In genomic region chr17:35566955-35567354, GRCh38 we compare ENCODE assay signal across 9 cellular contexts. TPM values are rescaled to one million over a fixed set of nuclear protein-coding genes. Genes with fewer than 3 reads are reported as not detected.
DNase-seq lines count a peak whose midpoint lies in the region; ATAC-seq, FAIRE-seq and TF ChIP-seq lines count a peak whose summit lies in the region.
"Had no signal": no experiment of that assay in that cellular context is flagged by ENCODE, and none has a peak within 500 bp of the region (broad histone marks: within the 10 kb centered on the region; RNA-seq: fewer than 3 reads in every experiment).

No MANE protein-coding gene starts in this region.

- H4K20me1 ChIP-seq in BLaER1 treated with 17β-estradiol and CSF1 and Interleukin-3, amounts not matched to agents 10 nM and 100 nM, result peaks cover 0 to 19% (median 0%) of the 10 kb centered on the region in 11 experiments; a peak in 5 of 22 replicates
- H4K20me1 ChIP-seq in mammary epithelial cell (ENCODE audit: insufficient read depth, low read length), result no peaks in the 10 kb centered on the region

- H3K27ac Mint-ChIP-seq in nephron progenitor cell, result peak overlapping the region; percentile 48

- intact Hi-C loops in mammary epithelial cell (cut with micrococcal nuclease), result no loop called here

- H3K4me3 Mint-ChIP-seq in nephron progenitor cell, result peak overlapping the region; percentile 93

- peaks cover 39% of the 10 kb centered on the region for H3K4me1 Mint-ChIP-seq in nephron progenitor cell

- peak overlapping the region in 10 of 11 experiments; percentile 79 to 90 (median 85); a peak in 21 of 22 replicates for H3K27ac ChIP-seq in BLaER1 treated with 17β-estradiol and CSF1 and Interleukin-3, amounts not matched to agents 10 nM and 100 nM
- H3K27ac ChIP-seq in HUES6 (ENCODE audit: low read depth, low read length), result no peak overlapping the region
- no peak overlapping the region for H3K27ac ChIP-seq in mammary epithelial cell (ENCODE audit: insufficient read depth, low read depth, low read length)

- peaks cover 26 to 42% (median 37%) of the 10 kb centered on the region in 10 experiments for H3K4me1 ChIP-seq in BLaER1 treated with 17β-estradiol and CSF1 and Interleukin-3, amounts not matched to agents 10 nM and 100 nM
- 0 out of 2 replicates have a peak, but pooled peaks cover 3% of the 10 kb centered on the region for H3K4me1 ChIP-seq in HUES6 (ENCODE audit: control insufficient read depth, insufficient read depth, low read length)
- peaks cover 9% of the 10 kb centered on the region for H3K4me1 ChIP-seq in mammary epithelial cell (ENCODE audit: insufficient read depth, low read length)

- dilution Hi-C loops in mammary epithelial cell (cut with HindIII; ENCODE audit: low sequenced_read_pairs), result no loop called here

- no peak for TF ChIP-seq CTCF in mammary epithelial cell (conservative IDR thresholded peaks at IDR 0.05 in 1 of 2, IDR thresholded peaks at IDR 0.05 in 1 of 2; ENCODE audit: extremely low read depth in 1 of 2, insufficient read depth in 1 of 2, low read depth in 1 of 2, low read length in 2 of 2)
- TF ChIP-seq CTCF in nephron progenitor cell (IDR thresholded peaks at IDR 0.05), result no peak

- no peaks in the 10 kb centered on the region for H3K9me3 ChIP-seq in BLaER1 treated with 17β-estradiol and CSF1 and Interleukin-3, amounts not matched to agents 10 nM and 100 nM (replicated peaks in 1 of 11)
- no peaks in the 10 kb centered on the region for H3K9me3 ChIP-seq in HUES6 (ENCODE audit: control insufficient read depth, insufficient read depth, low read depth, low read length)
- no peaks in the 10 kb centered on the region for H3K9me3 ChIP-seq in mammary epithelial cell (replicated peaks; ENCODE audit: insufficient read depth, low read length)

- H3K9ac ChIP-seq in BLaER1 treated with 17β-estradiol and CSF1 and Interleukin-3, amounts not matched to agents 10 nM and 100 nM, result peak overlapping the region; percentile 81 to 89 (median 87); a peak in 21 of 22 replicates
- no peak overlapping the region for H3K9ac ChIP-seq in HUES6 (ENCODE audit: low read length)
- H3K9ac ChIP-seq in mammary epithelial cell (ENCODE audit: insufficient read depth, low read length), result no peak overlapping the region

- no TSS peak for BruUV-seq in mammary epithelial cell (replicated peaks; lab: Mats Ljungman, UMichigan)

- in situ Hi-C loops in mammary epithelial cell (cut with MboI; ENCODE audit: low sequenced_read_pairs in 2 of 2), result no loop called here

- ATAC-seq in GM21360 (IDR thresholded peaks at IDR 0.05; ENCODE audit: unreplicated experiment), result no peak

- H3K36me3 ChIP-seq in BLaER1 treated with 17β-estradiol and CSF1 and Interleukin-3, amounts not matched to agents 10 nM and 100 nM, result peaks cover 0 to 11% (median 5%) of the 10 kb centered on the region in 11 experiments; a peak in 5 of 22 replicates
- H3K36me3 ChIP-seq in HUES6 (ENCODE audit: control insufficient read depth, insufficient read depth, low read length) (no peaks in the 10 kb centered on the region), mammary epithelial cell (ENCODE audit: insufficient read depth, low read length) (no peaks in the 10 kb centered on the region)

- CTCF ChIA-PET in mammary epithelial cell (lab: Charles Lee; ENCODE audit: low non-redundant PET), result no interaction called here

- H2AFZ ChIP-seq in mammary epithelial cell (ENCODE audit: low read depth, low read length), result peak overlapping the region; percentile 75

- DNase-seq in mammary epithelial cell (no peak), nephron progenitor cell (no peak), RCC 7860 (ENCODE audit: low spot score) (no peak), NCI-H1436 (lab: John Stamatoyannopoulos, UW) (no peak)
- DNase-seq in stimulated activated CD4-positive, alpha-beta T cell treated with anti-CD3 and anti-CD28 coated beads, Interleukin-4, amount 100 ng/mL, for 1 hour, result no peak
- DNase-seq: cortex of kidney had no signal

- H3K27me3 Mint-ChIP-seq in nephron progenitor cell (ENCODE audit: low read depth, poor library complexity), result peaks cover 56% of the 10 kb centered on the region

- no peaks in the 10 kb centered on the region for H3K27me3 ChIP-seq in BLaER1 treated with 17β-estradiol and CSF1 and Interleukin-3, amounts not matched to agents 10 nM and 100 nM
- peaks cover 11% of the 10 kb centered on the region for H3K27me3 ChIP-seq in HUES6 (ENCODE audit: control insufficient read depth, insufficient read depth, low read length)
- H3K27me3 ChIP-seq in mammary epithelial cell (ENCODE audit: insufficient read depth, low read length), result no peaks in the 10 kb centered on the region

- H3K9me3 Mint-ChIP-seq in nephron progenitor cell, result no peaks in the 10 kb centered on the region

- H3K4me3 ChIP-seq in BLaER1 treated with 17β-estradiol and CSF1 and Interleukin-3, amounts not matched to agents 10 nM and 100 nM, result peak overlapping the region; percentile 76 to 93 (median 88); a peak in 19 of 20 replicates
- H3K4me3 ChIP-seq in HUES6 (ENCODE audit: low read depth, low read length) (peak overlapping the region; percentile 89), mammary epithelial cell (replicated peaks in 1 of 3; ENCODE audit: insufficient read depth in 1 of 3, low read depth in 2 of 3, low read length in 3 of 3) (peak overlapping the region in 1 of 3 experiments; percentile 85)

- H3K36me3 Mint-ChIP-seq in nephron progenitor cell (ENCODE audit: low read depth), result no peaks in the 10 kb centered on the region

- H3K79me2 ChIP-seq in mammary epithelial cell (ENCODE audit: insufficient read depth, low read length), result peaks cover 39% of the 10 kb centered on the region

- 65% methylated on average over 9 of the region's 12 CpGs for WGBS in mammary epithelial cell (ENCODE audit: low coverage, missing lambda C conversion rate)

- FAIRE-seq in RCC 7860 (lab: Jason Lieb, UNC), result no peak

- H3K4me2 ChIP-seq in BLaER1 treated with 17β-estradiol and CSF1 and Interleukin-3, amounts not matched to agents 10 nM and 100 nM, result peak overlapping the region; percentile 60 to 95 (median 77)
- no peak overlapping the region for H3K4me2 ChIP-seq in mammary epithelial cell (ENCODE audit: insufficient read depth, low read depth, low read length)

RNA-seq across cellular contexts. Expression of gene SLFN14, which starts 6.3 kb away (rescaled TPM):
- not detected for total RNA-seq in mammary epithelial cell
- polyA plus RNA-seq in mammary epithelial cell, result not detected
- polyA minus RNA-seq in mammary epithelial cell, result not detected

RNA-seq across cellular contexts. Expression of gene PEX12, which starts 11.4 kb away (rescaled TPM):
- 1 to 10 TPM; 5.7 to 8.7 TPM for total RNA-seq in mammary epithelial cell
- polyA plus RNA-seq in mammary epithelial cell, result 8.0 TPM
- polyA minus RNA-seq in mammary epithelial cell, result 18.7 TPM

RNA-seq across cellular contexts. Expression of gene AP2B1, which starts 20.2 kb away (rescaled TPM):
- 100 to 1,000 TPM; 168 to 227 TPM for total RNA-seq in mammary epithelial cell
- polyA plus RNA-seq in mammary epithelial cell, result 166 TPM
- polyA minus RNA-seq in mammary epithelial cell, result 295 TPM

RNA-seq across cellular contexts. Expression of gene SLFN12L, which starts 29.5 kb away (rescaled TPM):
- under 1 TPM; 0.12 to 0.17 TPM for total RNA-seq in mammary epithelial cell
- polyA plus RNA-seq in mammary epithelial cell, result 0.05 TPM
- polyA minus RNA-seq in mammary epithelial cell, result not detected

Comparison
In these comparisons a context has a peak if more than half of its experiments do, and no peak if none do; other contexts are left out.
1. H3K27ac ChIP-seq: peak in BLaER1 treated with 17β-estradiol and CSF1 and Interleukin-3, amounts not matched to agents 10 nM and 100 nM (10 of 11); none in HUES6 (single experiment) and mammary epithelial cell (single experiment).
2. H3K9ac ChIP-seq: peak in BLaER1 treated with 17β-estradiol and CSF1 and Interleukin-3, amounts not matched to agents 10 nM and 100 nM (11 of 11); none in HUES6 (single experiment) and mammary epithelial cell (single experiment).